Comparison of ENCODE assay signal across 1 cellular context in genomic region chr7:130392456-130392860, GRCh38.
A peak's percentile ranks its signal among the peaks of the same experiment; 100 is the strongest.
TF ChIP-seq lines count a peak whose summit lies in the region.

No MANE protein-coding gene starts in this region.

TF ChIP-seq in K562, 482 proteins besides CTCF, POLR2A, EP300 and RAD21 (continues in another document):
- 0 out of 2 replicates have a peak, but pooled peaks have one; percentile 36 for TF ChIP-seq KLF16 (IDR thresholded peaks at IDR 0.05)
- 0 out of 4 replicates have a peak, but pooled peaks of 1 of the 2 experiments have one; percentile 13 for TF ChIP-seq HDAC1 (IDR thresholded peaks at IDR 0.05)
- no peak for TF ChIP-seq REST (CRISPR knock-in tag; IDR thresholded peaks at IDR 0.05; ENCODE audit: low read depth)
- 0 out of 2 replicates have a peak, but pooled peaks have one; percentile 38 for TF ChIP-seq SMARCE1 (IDR thresholded peaks at IDR 0.05)
- TF ChIP-seq EP400 (IDR thresholded peaks at IDR 0.05) = peak; percentile 41; the same call in 1 of the 2 replicates
- peak; percentile 41; the same call in 1 of the 2 replicates for TF ChIP-seq NFRKB (IDR thresholded peaks at IDR 0.05; ENCODE audit: low read depth)
- TF ChIP-seq PML (IDR thresholded peaks at IDR 0.05; ENCODE audit: low read length) = peak; percentile 30; the same call in 1 of the 2 replicates
- peak; percentile 29; the same call in 1 of the 2 replicates for TF ChIP-seq MAFG (tag; conservative IDR thresholded peaks at IDR 0.05)
- TF ChIP-seq CXXC5 (CRISPR knock-in tag; IDR thresholded peaks at IDR 0.05) = 0 out of 2 replicates have a peak, but pooled peaks have one; percentile 33
- TF ChIP-seq JUND (IDR thresholded peaks at IDR 0.05; ENCODE audit: borderline replicate concordance, low read depth, low read length) = peak; percentile 41; the same call in 1 of the 2 replicates
- TF ChIP-seq JUND (tag; IDR thresholded peaks at IDR 0.05; ENCODE audit: borderline replicate concordance, low read depth, low read length) = 0 out of 3 replicates have a peak, but pooled peaks have one; percentile 10
- TF ChIP-seq ZNF316 (IDR thresholded peaks at IDR 0.05) = peak; percentile 77
- peak; percentile 89 for TF ChIP-seq ATF3 (IDR thresholded peaks at IDR 0.05)
- TF ChIP-seq ATF3 (CRISPR knock-in tag; conservative IDR thresholded peaks at IDR 0.05) = no peak
- peak; percentile 67 for TF ChIP-seq CBFA2T3 (IDR thresholded peaks at IDR 0.05)
- peak in 1 of 2 experiments; percentile 61; a peak in 1 of 4 replicates for TF ChIP-seq RCOR1 (IDR thresholded peaks at IDR 0.05; ENCODE audit: borderline replicate concordance in 1 of 2, low read depth in 2 of 2, low read length in 2 of 2)
- peak in 1 of 2 experiments; percentile 57; a peak in 1 of 4 replicates for TF ChIP-seq TRIM24 (IDR thresholded peaks at IDR 0.05)
- no peak for TF ChIP-seq GTF3C2 (IDR thresholded peaks at IDR 0.05; ENCODE audit: borderline replicate concordance, extremely low read depth, insufficient read length)
- 0 out of 2 replicates have a peak, but pooled peaks have one; percentile 7 for TF ChIP-seq TOE1 (IDR thresholded peaks at IDR 0.05; ENCODE audit: borderline replicate concordance)
- TF ChIP-seq TOE1 (CRISPR knock-in tag; IDR thresholded peaks at IDR 0.05; ENCODE audit: borderline replicate concordance, low read depth) = no peak
- peak; percentile 46; the same call in 1 of the 2 replicates for TF ChIP-seq ZBTB40 (IDR thresholded peaks at IDR 0.05)
- TF ChIP-seq ZBTB40 (CRISPR knock-in tag; IDR thresholded peaks at IDR 0.05) = no peak
- TF ChIP-seq GATAD2B (IDR thresholded peaks at IDR 0.05; ENCODE audit: borderline replicate concordance) = no peak
- 0 out of 2 replicates have a peak, but pooled peaks have one; percentile 30 for TF ChIP-seq CTBP1 (IDR thresholded peaks at IDR 0.05; ENCODE audit: borderline replicate concordance)
- 0 out of 2 replicates have a peak, but pooled peaks have one; percentile 33 for TF ChIP-seq ZBTB17 (CRISPR knock-in tag; IDR thresholded peaks at IDR 0.05)
- peak; percentile 13; the same call in 1 of the 2 replicates for TF ChIP-seq SMARCA5 (IDR thresholded peaks at IDR 0.05)
- no peak for TF ChIP-seq IRF1 (CRISPR knock-in tag; IDR thresholded peaks at IDR 0.05; ENCODE audit: borderline replicate concordance)
- no peak for TF ChIP-seq BHLHE40 (IDR thresholded peaks at IDR 0.05; ENCODE audit: low read length)
- peak; percentile 64; the same call in 1 of the 2 replicates for TF ChIP-seq CEBPG (CRISPR knock-in tag; IDR thresholded peaks at IDR 0.05)
- TF ChIP-seq CEBPG (tag; conservative IDR thresholded peaks at IDR 0.05 in 1 of 2, IDR thresholded peaks at IDR 0.05 in 1 of 2) = peak; percentile 77 to 90; a peak in 3 of 4 replicates
- TF ChIP-seq LEF1 (IDR thresholded peaks at IDR 0.05) = peak; percentile 46; the same call in 1 of the 2 replicates
- peak in 1 of 2 experiments; percentile 13 for TF ChIP-seq AFF1 (IDR thresholded peaks at IDR 0.05; ENCODE audit: low read depth in 1 of 2, partially characterized antibody in 2 of 2)
- peak; percentile 44 for TF ChIP-seq CBFA2T2 (conservative IDR thresholded peaks at IDR 0.05)
- no peak for TF ChIP-seq KLF10 (CRISPR knock-in tag; IDR thresholded peaks at IDR 0.05)
- TF ChIP-seq ZNF696 (CRISPR knock-in tag; conservative IDR thresholded peaks at IDR 0.05) = no peak
- TF ChIP-seq L3MBTL2 (IDR thresholded peaks at IDR 0.05) = peak; percentile 39; the same call in 1 of the 2 replicates
- no peak for TF ChIP-seq ESRRB (CRISPR knock-in tag; IDR thresholded peaks at IDR 0.05; ENCODE audit: borderline replicate concordance)
- peak; percentile 71 for TF ChIP-seq BRD9 (IDR thresholded peaks at IDR 0.05; ENCODE audit: low read depth, partially characterized antibody)
- 0 out of 2 replicates have a peak, but pooled peaks have one; percentile 30 for TF ChIP-seq TCF3 (CRISPR knock-in tag; IDR thresholded peaks at IDR 0.05)
- peak; percentile 65; the same call in 1 of the 2 replicates for TF ChIP-seq ZNF384 (IDR thresholded peaks at IDR 0.05; ENCODE audit: low read depth, low read length)
- peak; percentile 77 for TF ChIP-seq ELF2 (CRISPR knock-in tag; IDR thresholded peaks at IDR 0.05)
- peak; percentile 60; the same call in 1 of the 2 replicates for TF ChIP-seq DPF2 (IDR thresholded peaks at IDR 0.05)
